26 cellular contexts compared by ENCODE assay signal in the genomic region with DNA sequence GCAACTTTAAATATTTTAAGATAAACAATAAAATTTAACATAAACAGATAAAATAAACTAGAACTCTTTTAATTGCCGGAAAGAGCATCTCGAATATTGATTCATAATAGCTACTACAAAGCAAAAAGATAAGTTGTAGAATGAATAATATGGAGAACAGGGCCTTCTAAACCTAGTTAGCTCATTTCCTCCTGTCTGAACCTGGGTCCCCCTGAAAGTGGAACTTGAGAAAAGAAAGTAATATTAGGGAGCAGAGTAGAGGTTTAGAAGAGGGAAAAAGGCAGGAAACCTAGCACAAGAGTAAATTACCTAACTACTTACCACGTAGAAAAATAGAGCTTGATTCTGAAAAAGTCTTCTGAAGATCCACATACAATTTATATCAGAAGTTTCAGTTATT.
"Had no signal": no experiment of that assay in that cellular context is flagged by ENCODE, and none has a peak within 500 bp of the region (broad histone marks: within the 10 kb centered on the region; RNA-seq: fewer than 3 reads in every experiment).

No MANE protein-coding gene starts in this region.

- H3K4me1 ChIP-seq: ascending aorta had no signal

- H3K4me3 ChIP-seq: ascending aorta, cardiac muscle cell had no signal

- H3K36me3 ChIP-seq: ascending aorta, cardiac muscle cell had no signal

- H3K27ac ChIP-seq: ascending aorta, cardiac muscle cell, VCaP had no signal

- ATAC-seq: activated CD8-positive, alpha-beta memory T cell treated with anti-CD3 and anti-CD28 coated beads, Interleukin-2, amount 10 ng/mL, durations not matched to agents 7 days and 5 days; activated CD8-positive, alpha-beta T cell treated with anti-CD3 and anti-CD28 coated beads, Interleukin-2, amount 10 ng/mL, durations not matched to agents 7 days and 5 days; activated naive CD8-positive, alpha-beta T cell treated with anti-CD3 and anti-CD28 coated beads, Interleukin-2, amount 50 U/mL, for 24 hours had no signal

- H3K9me3 ChIP-seq: ascending aorta had no signal

- H3K27me3 ChIP-seq: ascending aorta, cardiac muscle cell had no signal

- DNase-seq: activated B cell treated with CpG ODN at 0.5 μM for 24 hours; activated CD4-positive, alpha-beta memory T cell treated with anti-CD3 and anti-CD28 coated beads, Interleukin-2, amount 10 ng/mL, durations not matched to agents 7 days and 5 days; activated CD4-positive, alpha-beta T cell treated with anti-CD3 and anti-CD28 coated beads for 48 hours; activated CD4-positive, alpha-beta T cell treated with anti-CD3 and anti-CD28 coated beads, Interleukin-2, amount 10 ng/mL, durations not matched to agents 7 days and 5 days; activated CD4-positive, alpha-beta T cell treated with anti-CD3 and anti-CD28 coated beads, Interleukin-2, amount 50 U/mL, for 48 hours; activated CD4-positive, CD25-positive, alpha-beta regulatory T cell treated with anti-CD3 and anti-CD28 coated beads, Interleukin-2, amount 50 U/mL, for 72 hours; activated CD8-positive, alpha-beta memory T cell treated with anti-CD3 and anti-CD28 coated beads for 24 hours; activated CD8-positive, alpha-beta memory T cell treated with anti-CD3 and anti-CD28 coated beads, Interleukin-2, amount 10 ng/mL, durations not matched to agents 7 days and 5 days; activated CD8-positive, alpha-beta memory T cell treated with anti-CD3 and anti-CD28 coated beads, Interleukin-2, amount 50 U/mL, for 48 hours; activated CD8-positive, alpha-beta T cell treated with anti-CD3 and anti-CD28 coated beads, Interleukin-2, amount 10 ng/mL, durations not matched to agents 7 days and 5 days; activated effector memory CD4-positive, alpha-beta T cell treated with Interleukin-2 at 50 U/mL for 16 hours; activated gamma-delta T cell; activated naive CD4-positive, alpha-beta T cell treated with anti-CD3 and anti-CD28 coated beads, Interleukin-2, amount 10 ng/mL, durations not matched to agents 7 days and 5 days; activated naive CD4-positive, alpha-beta T cell treated with Interleukin-2 at 50 U/mL for 16 hours; activated naive CD8-positive, alpha-beta T cell treated with anti-CD3 and anti-CD28 coated beads, Interleukin-2, amount 10 ng/mL, durations not matched to agents 7 days and 5 days; activated naive CD8-positive, alpha-beta T cell treated with anti-CD3 and anti-CD28 coated beads, Interleukin-2, amount 50 U/mL, for 24 hours; activated T-cell treated with anti-CD3 and anti-CD28 coated beads, Interleukin-2, amount 50 U/mL, for 24 hours; activated T-cell treated with anti-CD3 and anti-CD28 coated beads, Interleukin-2, amount 50 U/mL, for 48 hours; amygdala; anterior cingulate cortex; caudate nucleus; T-helper 2 cell; T-helper 9 cell had no signal
